Comparison of ENCODE assay signal across 37 cellular contexts in genomic region chr1:185087101-185087500, GRCh38.
"Had no signal": no experiment of that assay in that cellular context is flagged by ENCODE, and none has a peak within 500 bp of the region (broad histone marks: within the 10 kb centered on the region; RNA-seq: fewer than 3 reads in every experiment).

No MANE protein-coding gene starts in this region.

- H3K9me3 Mint-ChIP-seq: activated B cell treated with CpG ODN at 0.5 μM for 24 hours; activated CD4-positive, alpha-beta memory T cell treated with anti-CD3 and anti-CD28 coated beads, Interleukin-2, amount 10 ng/mL, durations not matched to agents 7 days and 5 days; activated CD4-positive, alpha-beta T cell treated with anti-CD3 and anti-CD28 coated beads, Interleukin-2, amount 10 ng/mL, durations not matched to agents 24 days and 14 days; activated naive CD4-positive, alpha-beta T cell treated with anti-CD3 and anti-CD28 coated beads, Interleukin-2, amount 10 ng/mL, durations not matched to agents 7 days and 5 days; activated naive CD4-positive, alpha-beta T cell treated with anti-CD3 and anti-CD28 coated beads, Interleukin-2, amount 50 U/mL, for 24 hours; activated naive CD8-positive, alpha-beta T cell treated with anti-CD3 and anti-CD28 coated beads, Interleukin-2, amount 50 U/mL, for 24 hours; activated T-cell treated with anti-CD3 and anti-CD28 coated beads, Interleukin-2, amount 50 U/mL, for 24 hours; activated T-cell treated with anti-CD3 and anti-CD28 coated beads, Interleukin-2, amount 50 U/mL, for 72 hours; activated T-helper 1 cell treated with anti-CD3 and anti-CD28 coated beads, Interleukin-12 subunit alpha, Interleukin-12 subunit beta, Interleukin-2, Interleukin-4 antibody, amounts not matched to agents 30 ng/mL and 10 ng/mL and 1 ng/mL, durations not matched to agents 14 hours and 24 hours and 36 hours; activated T-helper 17 cell treated with anti-CD3 and anti-CD28 coated beads, Interleukin-2, amount 50 U/mL, for 72 hours; central memory CD8-positive, alpha-beta T cell; T-helper 1 cell treated with Interleukin-12 subunit alpha and Interleukin-12 subunit beta and Interleukin-4 antibody, amounts not matched to agents 30 μg/mL and 1 μg/mL, for 36 hours; T-helper 2 cell treated with Interferon-gamma antibody and Interleukin-4, amounts not matched to agents 5 μg/mL and 100 μg/mL, for 36 hours had no signal

- H3K27me3 ChIP-seq: ascending aorta, cardiac muscle cell had no signal

- H3K4me3 ChIP-seq: ascending aorta, cardiac muscle cell had no signal

- H3K4me1 ChIP-seq: ascending aorta had no signal

- H3K4me1 Mint-ChIP-seq: activated CD4-positive, alpha-beta memory T cell treated with anti-CD3 and anti-CD28 coated beads, Interleukin-2, amount 10 ng/mL, durations not matched to agents 7 days and 5 days; activated CD4-positive, alpha-beta T cell treated with anti-CD3 and anti-CD28 coated beads, Interleukin-2, amount 10 ng/mL, durations not matched to agents 24 days and 14 days; activated CD8-positive, alpha-beta memory T cell treated with anti-CD3 and anti-CD28 coated beads, Interleukin-2, amount 10 ng/mL, durations not matched to agents 7 days and 5 days; activated naive CD4-positive, alpha-beta T cell treated with anti-CD3 and anti-CD28 coated beads, Interleukin-2, amount 10 ng/mL, durations not matched to agents 7 days and 5 days; activated naive CD8-positive, alpha-beta T cell treated with anti-CD3 and anti-CD28 coated beads, Interleukin-2, amount 10 ng/mL, durations not matched to agents 7 days and 5 days; brain had no signal

- H3K27ac ChIP-seq: ascending aorta, cardiac muscle cell, VCaP had no signal

- H3K27me3 Mint-ChIP-seq: activated B cell treated with CpG ODN at 0.5 μM for 24 hours; activated CD4-positive, alpha-beta memory T cell treated with anti-CD3 and anti-CD28 coated beads, Interleukin-2, amount 10 ng/mL, durations not matched to agents 7 days and 5 days; activated CD4-positive, alpha-beta T cell treated with anti-CD3 and anti-CD28 coated beads, Interleukin-2, amount 10 ng/mL, durations not matched to agents 24 days and 14 days; activated CD8-positive, alpha-beta memory T cell treated with anti-CD3 and anti-CD28 coated beads, Interleukin-2, amount 10 ng/mL, durations not matched to agents 7 days and 5 days; activated naive CD4-positive, alpha-beta T cell treated with anti-CD3 and anti-CD28 coated beads, Interleukin-2, amount 10 ng/mL, durations not matched to agents 7 days and 5 days; activated naive CD4-positive, alpha-beta T cell treated with anti-CD3 and anti-CD28 coated beads, Interleukin-2, amount 50 U/mL, for 24 hours; activated naive CD8-positive, alpha-beta T cell; activated naive CD8-positive, alpha-beta T cell treated with anti-CD3 and anti-CD28 coated beads, Interleukin-2, amount 10 ng/mL, durations not matched to agents 7 days and 5 days; activated naive CD8-positive, alpha-beta T cell treated with anti-CD3 and anti-CD28 coated beads, Interleukin-2, amount 50 U/mL, for 24 hours; activated T-cell treated with anti-CD3 and anti-CD28 coated beads, Interleukin-2, amount 50 U/mL, for 24 hours; activated T-helper 17 cell treated with anti-CD3 and anti-CD28 coated beads, Interleukin-2, amount 50 U/mL, for 72 hours; brain; central memory CD8-positive, alpha-beta T cell had no signal

- H3K27ac Mint-ChIP-seq: activated B cell treated with CpG ODN at 0.5 μM for 24 hours; activated CD4-positive, alpha-beta memory T cell treated with anti-CD3 and anti-CD28 coated beads, Interleukin-2, amount 10 ng/mL, durations not matched to agents 7 days and 5 days; activated CD4-positive, alpha-beta T cell treated with anti-CD3 and anti-CD28 coated beads, Interleukin-2, amount 10 ng/mL, durations not matched to agents 24 days and 14 days; activated CD8-positive, alpha-beta memory T cell treated with anti-CD3 and anti-CD28 coated beads, Interleukin-2, amount 10 ng/mL, durations not matched to agents 7 days and 5 days; activated CD8-positive, alpha-beta T cell treated with anti-CD3 and anti-CD28 coated beads, Interleukin-2, amount 10 ng/mL, durations not matched to agents 7 days and 5 days; activated naive CD4-positive, alpha-beta T cell treated with anti-CD3 and anti-CD28 coated beads, Interleukin-2, amount 10 ng/mL, durations not matched to agents 7 days and 5 days; activated naive CD4-positive, alpha-beta T cell treated with anti-CD3 and anti-CD28 coated beads, Interleukin-2, amount 50 U/mL, for 24 hours; activated naive CD8-positive, alpha-beta T cell; activated naive CD8-positive, alpha-beta T cell treated with anti-CD3 and anti-CD28 coated beads, Interleukin-2, amount 10 ng/mL, durations not matched to agents 7 days and 5 days; activated naive CD8-positive, alpha-beta T cell treated with anti-CD3 and anti-CD28 coated beads, Interleukin-2, amount 50 U/mL, for 24 hours; activated T-cell treated with anti-CD3 and anti-CD28 coated beads, Interleukin-2, amount 50 U/mL, for 24 hours; activated T-cell treated with anti-CD3 and anti-CD28 coated beads, Interleukin-2, amount 50 U/mL, for 72 hours; activated T-helper 1 cell treated with anti-CD3 and anti-CD28 coated beads, Interleukin-12 subunit alpha, Interleukin-12 subunit beta, Interleukin-2, Interleukin-4 antibody, amounts not matched to agents 30 ng/mL and 10 ng/mL and 1 ng/mL, durations not matched to agents 14 hours and 24 hours and 36 hours; activated T-helper 17 cell treated with anti-CD3 and anti-CD28 coated beads, Interleukin-2, amount 50 U/mL, for 72 hours; brain; T-helper 1 cell treated with Interleukin-12 subunit alpha and Interleukin-12 subunit beta and Interleukin-4 antibody, amounts not matched to agents 30 μg/mL and 1 μg/mL, for 36 hours; T-helper 2 cell treated with Interferon-gamma antibody and Interleukin-4, amounts not matched to agents 5 μg/mL and 100 μg/mL, for 36 hours had no signal

- ATAC-seq: activated CD8-positive, alpha-beta memory T cell treated with anti-CD3 and anti-CD28 coated beads, Interleukin-2, amount 10 ng/mL, durations not matched to agents 7 days and 5 days; activated CD8-positive, alpha-beta T cell treated with anti-CD3 and anti-CD28 coated beads, Interleukin-2, amount 10 ng/mL, durations not matched to agents 7 days and 5 days; activated naive CD8-positive, alpha-beta T cell treated with anti-CD3 and anti-CD28 coated beads, Interleukin-2, amount 50 U/mL, for 24 hours; activated T-cell treated with anti-CD3 and anti-CD28 coated beads, Interleukin-2, amount 50 U/mL, for 72 hours; activated T-helper 17 cell treated with anti-CD3 and anti-CD28 coated beads, Interleukin-2, amount 50 U/mL, for 72 hours had no signal

- DNase-seq: activated B cell treated with CpG ODN at 0.5 μM for 24 hours; activated CD4-positive, alpha-beta memory T cell treated with anti-CD3 and anti-CD28 coated beads, Interleukin-2, amount 10 ng/mL, durations not matched to agents 7 days and 5 days; activated CD4-positive, alpha-beta T cell treated with anti-CD3 and anti-CD28 coated beads for 4 hours; activated CD4-positive, alpha-beta T cell treated with anti-CD3 and anti-CD28 coated beads, Interleukin-2, amount 10 ng/mL, durations not matched to agents 24 days and 14 days; activated CD4-positive, alpha-beta T cell treated with anti-CD3 and anti-CD28 coated beads, Interleukin-2, amount 50 U/mL, for 1 hour; activated CD4-positive, alpha-beta T cell treated with anti-CD3 and anti-CD28 coated beads, Interleukin-2, amount 50 U/mL, for 48 hours; activated CD4-positive, CD25-positive, alpha-beta regulatory T cell treated with anti-CD3 and anti-CD28 coated beads, Interleukin-2, amount 50 U/mL, for 72 hours; activated CD8-positive, alpha-beta memory T cell treated with anti-CD3 and anti-CD28 coated beads for 24 hours; activated CD8-positive, alpha-beta memory T cell treated with anti-CD3 and anti-CD28 coated beads, Interleukin-2, amount 10 ng/mL, durations not matched to agents 7 days and 5 days; activated CD8-positive, alpha-beta memory T cell treated with anti-CD3 and anti-CD28 coated beads, Interleukin-2, amount 50 U/mL, for 48 hours; activated CD8-positive, alpha-beta T cell treated with anti-CD3 and anti-CD28 coated beads, Interleukin-2, amount 10 ng/mL, durations not matched to agents 7 days and 5 days; activated effector memory CD4-positive, alpha-beta T cell treated with anti-CD3 and anti-CD28 coated beads, Interleukin-2, amount 50 U/mL, for 16 hours; activated gamma-delta T cell treated with Interleukin-2 at 50 U/mL for 16 hours; activated naive CD4-positive, alpha-beta T cell; activated naive CD4-positive, alpha-beta T cell treated with anti-CD3 and anti-CD28 coated beads, Interleukin-2, amount 10 ng/mL, durations not matched to agents 7 days and 5 days; activated naive CD8-positive, alpha-beta T cell treated with anti-CD3 and anti-CD28 coated beads, Interleukin-2, amount 10 ng/mL, durations not matched to agents 7 days and 5 days; activated naive CD8-positive, alpha-beta T cell treated with anti-CD3 and anti-CD28 coated beads, Interleukin-2, amount 50 U/mL, for 24 hours; activated T-cell treated with anti-CD3 and anti-CD28 coated beads, Interleukin-2, amount 50 U/mL, for 24 hours; activated T-cell treated with anti-CD3 and anti-CD28 coated beads, Interleukin-2, amount 50 U/mL, for 72 hours; amygdala; anterior cingulate cortex; caudate nucleus; cerebellar nuclear complex; T-helper 1 cell; T-helper 2 cell; T-helper 9 cell had no signal

- H3K4me3 Mint-ChIP-seq: activated B cell treated with CpG ODN at 0.5 μM for 24 hours; activated CD4-positive, alpha-beta memory T cell treated with anti-CD3 and anti-CD28 coated beads, Interleukin-2, amount 10 ng/mL, durations not matched to agents 7 days and 5 days; activated CD4-positive, alpha-beta T cell treated with anti-CD3 and anti-CD28 coated beads, Interleukin-2, amount 10 ng/mL, durations not matched to agents 24 days and 14 days; activated CD8-positive, alpha-beta memory T cell treated with anti-CD3 and anti-CD28 coated beads, Interleukin-2, amount 10 ng/mL, durations not matched to agents 7 days and 5 days; activated CD8-positive, alpha-beta T cell treated with anti-CD3 and anti-CD28 coated beads, Interleukin-2, amount 10 ng/mL, durations not matched to agents 7 days and 5 days; activated naive CD4-positive, alpha-beta T cell treated with anti-CD3 and anti-CD28 coated beads, Interleukin-2, amount 10 ng/mL, durations not matched to agents 7 days and 5 days; activated naive CD4-positive, alpha-beta T cell treated with anti-CD3 and anti-CD28 coated beads, Interleukin-2, amount 50 U/mL, for 24 hours; activated naive CD8-positive, alpha-beta T cell; activated naive CD8-positive, alpha-beta T cell treated with anti-CD3 and anti-CD28 coated beads, Interleukin-2, amount 10 ng/mL, durations not matched to agents 7 days and 5 days; activated naive CD8-positive, alpha-beta T cell treated with anti-CD3 and anti-CD28 coated beads, Interleukin-2, amount 50 U/mL, for 24 hours; activated T-cell treated with anti-CD3 and anti-CD28 coated beads, Interleukin-2, amount 50 U/mL, for 24 hours; activated T-cell treated with anti-CD3 and anti-CD28 coated beads, Interleukin-2, amount 50 U/mL, for 72 hours; activated T-helper 1 cell treated with anti-CD3 and anti-CD28 coated beads, Interleukin-12 subunit alpha, Interleukin-12 subunit beta, Interleukin-2, Interleukin-4 antibody, amounts not matched to agents 30 ng/mL and 10 ng/mL and 1 ng/mL, durations not matched to agents 14 hours and 24 hours and 36 hours; activated T-helper 17 cell treated with anti-CD3 and anti-CD28 coated beads, Interleukin-2, amount 50 U/mL, for 72 hours; brain; central memory CD8-positive, alpha-beta T cell; T-helper 1 cell treated with Interleukin-12 subunit alpha and Interleukin-12 subunit beta and Interleukin-4 antibody, amounts not matched to agents 30 μg/mL and 1 μg/mL, for 36 hours; T-helper 2 cell treated with Interferon-gamma antibody and Interleukin-4, amounts not matched to agents 5 μg/mL and 100 μg/mL, for 36 hours had no signal

- H3K9me3 ChIP-seq: ascending aorta had no signal
